In genomic region chr1:159940006-159940620, GRCh38 we compare ENCODE assay signal across 23 cellular contexts. TPM values are rescaled to one million over a fixed set of nuclear protein-coding genes. Genes with fewer than 3 reads are reported as not detected.
"Had no signal": no experiment of that assay in that cellular context is flagged by ENCODE, and none has a peak within 500 bp of the region (broad histone marks: within the 10 kb centered on the region; RNA-seq: fewer than 3 reads in every experiment).

No MANE protein-coding gene starts in this region.

- H3K27ac ChIP-seq: adrenal gland, cardiac muscle cell, esophagus muscularis mucosa, ovary, spleen, tibial nerve, vagina had no signal

- H3K36me3 Mint-ChIP-seq: activated naive CD4-positive, alpha-beta T cell treated with anti-CD3 and anti-CD28 coated beads, Interleukin-2, amount 50 U/mL, for 24 hours had no signal

- H3K4me3 ChIP-seq: adrenal gland, cardiac muscle cell, esophagus muscularis mucosa, ovary, spleen, tibial nerve, vagina had no signal

- ATAC-seq: activated CD8-positive, alpha-beta T cell treated with anti-CD3 and anti-CD28 coated beads, Interleukin-2, amount 10 ng/mL, durations not matched to agents 7 days and 5 days; sciatic nerve had no signal

- H3K9me3 ChIP-seq: adrenal gland, esophagus muscularis mucosa, ovary, spleen, tibial nerve, vagina had no signal

- H3K36me3 ChIP-seq: adrenal gland, cardiac muscle cell, esophagus muscularis mucosa, ovary, spleen, tibial nerve, vagina had no signal

- H3K27me3 ChIP-seq: cardiac muscle cell, ovary, vagina had no signal

- H3K9me3 Mint-ChIP-seq: activated B cell treated with CpG ODN at 0.5 μM for 24 hours; activated CD4-positive, alpha-beta T cell treated with anti-CD3 and anti-CD28 coated beads, Interleukin-2, amount 10 ng/mL, durations not matched to agents 24 days and 14 days; activated naive CD4-positive, alpha-beta T cell treated with anti-CD3 and anti-CD28 coated beads, Interleukin-2, amount 50 U/mL, for 24 hours; nephron progenitor cell had no signal

- H3K27ac Mint-ChIP-seq: activated B cell treated with CpG ODN at 0.5 μM for 24 hours; activated CD4-positive, alpha-beta T cell treated with anti-CD3 and anti-CD28 coated beads, Interleukin-2, amount 10 ng/mL, durations not matched to agents 24 days and 14 days; activated CD8-positive, alpha-beta T cell treated with anti-CD3 and anti-CD28 coated beads, Interleukin-2, amount 10 ng/mL, durations not matched to agents 7 days and 5 days had no signal

- DNase-seq: activated B cell treated with CpG ODN at 0.5 μM for 24 hours; activated CD4-positive, alpha-beta T cell treated with anti-CD3 and anti-CD28 coated beads, Interleukin-2, amount 10 ng/mL, durations not matched to agents 24 days and 14 days; activated CD8-positive, alpha-beta memory T cell treated with anti-CD3 and anti-CD28 coated beads, Interleukin-2, amount 50 U/mL, for 4 hours; activated CD8-positive, alpha-beta T cell treated with anti-CD3 and anti-CD28 coated beads, Interleukin-2, amount 10 ng/mL, durations not matched to agents 7 days and 5 days; activated effector memory CD4-positive, alpha-beta T cell treated with anti-CD3 and anti-CD28 coated beads, Interleukin-2, amount 50 U/mL, for 16 hours; activated T-cell treated with anti-CD3 and anti-CD28 coated beads, Interleukin-2, amount 50 U/mL, for 48 hours; adrenal gland; kidney glomerular epithelial cell; nephron progenitor cell; ovary; spleen had no signal

- H3K4me3 Mint-ChIP-seq: activated B cell treated with CpG ODN at 0.5 μM for 24 hours; activated CD4-positive, alpha-beta T cell treated with anti-CD3 and anti-CD28 coated beads, Interleukin-2, amount 10 ng/mL, durations not matched to agents 24 days and 14 days; activated CD8-positive, alpha-beta T cell treated with anti-CD3 and anti-CD28 coated beads, Interleukin-2, amount 10 ng/mL, durations not matched to agents 7 days and 5 days; activated naive CD4-positive, alpha-beta T cell treated with anti-CD3 and anti-CD28 coated beads, Interleukin-2, amount 50 U/mL, for 24 hours had no signal

RNA-seq across cellular contexts. Expression of gene IGSF9, which starts 5.3 kb away (rescaled TPM):
- total RNA-seq: activated B cell treated with CpG ODN at 0.5 μM for 24 hours; activated CD4-positive, alpha-beta T cell treated with anti-CD3 and anti-CD28 coated beads, Interleukin-2, amount 10 ng/mL, durations not matched to agents 24 days and 14 days; activated CD8-positive, alpha-beta T cell treated with anti-CD3 and anti-CD28 coated beads, Interleukin-2, amount 10 ng/mL, durations not matched to agents 7 days and 5 days; fibroblast of villous mesenchyme; pulmonary artery endothelial cell had no signal

RNA-seq across cellular contexts. Expression of gene SLAMF9, which starts 13.9 kb away (rescaled TPM):
- total RNA-seq: activated B cell treated with CpG ODN at 0.5 μM for 24 hours; activated CD4-positive, alpha-beta T cell treated with anti-CD3 and anti-CD28 coated beads, Interleukin-2, amount 10 ng/mL, durations not matched to agents 24 days and 14 days; activated CD8-positive, alpha-beta T cell treated with anti-CD3 and anti-CD28 coated beads, Interleukin-2, amount 10 ng/mL, durations not matched to agents 7 days and 5 days; adrenal gland; cardiac muscle cell; esophagus muscularis mucosa; fibroblast of villous mesenchyme; glomerular endothelial cell; lower leg skin; mesenteric fat pad; ovary; pulmonary artery endothelial cell; T-helper 2 cell treated with Interferon-gamma antibody and Interleukin-4, amounts not matched to agents 100 ng/mL and 5 ng/mL, for 36 hours; tibial nerve; vagina had no signal
- polyA plus RNA-seq: adrenal gland, cardiac muscle cell, ovary had no signal

RNA-seq across cellular contexts. Expression of gene CFAP45, which starts 40.1 kb away (rescaled TPM):
- total RNA-seq: cardiac muscle cell, vagina had no signal
- polyA plus RNA-seq: cardiac muscle cell had no signal
